In genomic region chr1:51421961-51422360, GRCh38 we compare ENCODE assay signal across 8 cellular contexts.
A peak's percentile ranks its signal among the peaks of the same experiment; 100 is the strongest.
DNase-seq lines count a peak whose midpoint lies in the region; ATAC-seq lines count a peak whose summit lies in the region.

No MANE protein-coding gene starts in this region.

- H3K4ac ChIP-seq in mesenchymal stem cell (ENCODE audit: low read depth in 1 of 2, low read length in 2 of 2): no peak overlapping the region

- ATAC-seq in HG02610 (IDR thresholded peaks at IDR 0.05; ENCODE audit: unreplicated experiment) (peak; percentile 61), HG02678 (IDR thresholded peaks at IDR 0.05; ENCODE audit: unreplicated experiment) (no peak), GM18517 (IDR thresholded peaks at IDR 0.05; ENCODE audit: unreplicated experiment) (no peak)

- H3K79me1 ChIP-seq in mesenchymal stem cell (replicated peaks; ENCODE audit: low read length, poor library complexity, severe bottlenecking): peaks cover 2% of the 10 kb centered on the region

- H2AFZ ChIP-seq in mesenchymal stem cell (ENCODE audit: low read depth, low read length): no peak overlapping the region

- H3K9me3 ChIP-seq in NT2/D1 (ENCODE audit: insufficient read depth, low read length) (no peaks in the 10 kb centered on the region), ectodermal cell (ENCODE audit: control insufficient read depth, low read length) (no peaks in the 10 kb centered on the region), mesenchymal stem cell (ENCODE audit: control insufficient read depth, low read length) (no peaks in the 10 kb centered on the region)

- no peak overlapping the region for H2BK15ac ChIP-seq in mesenchymal stem cell (ENCODE audit: low read depth, poor library complexity, severe bottlenecking)

- no peak overlapping the region for H3K4me2 ChIP-seq in mesenchymal stem cell (ENCODE audit: low read length, poor library complexity, severe bottlenecking)

- H2AK5ac ChIP-seq in mesenchymal stem cell (ENCODE audit: low read length, severe bottlenecking): no peak overlapping the region

- H2BK5ac ChIP-seq in mesenchymal stem cell (ENCODE audit: low read depth, low read length, poor library complexity, severe bottlenecking): no peak overlapping the region

- peaks cover 24% of the 10 kb centered on the region for H3K36me3 ChIP-seq in NT2/D1 (ENCODE audit: insufficient read depth, insufficient read length, low read length)
- no peaks in the 10 kb centered on the region for H3K36me3 ChIP-seq in ectodermal cell (ENCODE audit: control insufficient read depth, insufficient read depth, low read length)
- H3K36me3 ChIP-seq in mesenchymal stem cell (ENCODE audit: control insufficient read depth in 1 of 2, insufficient read depth in 2 of 2, low read depth in 1 of 2, low read length in 2 of 2): peaks cover 0 to 55% of the 10 kb centered on the region in 2 experiments

- no peak overlapping the region for H2BK12ac ChIP-seq in mesenchymal stem cell (ENCODE audit: low read length in 2 of 2)

- H3K27ac ChIP-seq in ectodermal cell (ENCODE audit: insufficient read depth, low read depth, low read length, poor library complexity, severe bottlenecking) (peak overlapping the region; percentile 48), mesenchymal stem cell (ENCODE audit: low read length, poor library complexity, severe bottlenecking) (no peak overlapping the region)

- no peak overlapping the region for H4K91ac ChIP-seq in mesenchymal stem cell (ENCODE audit: low read length)

- in situ Hi-C loops in Caki2 (cut with HindIII; ENCODE audit: low pct_unique_long_range_greater_than_20kb, low sequenced_read_pairs): no loop called here

- H3K9ac ChIP-seq in NT2/D1 (ENCODE audit: insufficient read length, low read depth) (no peak overlapping the region), mesenchymal stem cell (ENCODE audit: low read length) (peak overlapping the region; percentile 70)

- H3K23ac ChIP-seq in mesenchymal stem cell (ENCODE audit: low read length in 2 of 2): no peak overlapping the region

- no peak overlapping the region for H4K8ac ChIP-seq in mesenchymal stem cell (ENCODE audit: low read length)

- H3K4me1 ChIP-seq in NT2/D1 (ENCODE audit: insufficient read depth, insufficient read length) (no peaks in the 10 kb centered on the region), ectodermal cell (ENCODE audit: control insufficient read depth, insufficient read depth, low read length) (no peaks in the 10 kb centered on the region), mesenchymal stem cell (ENCODE audit: control insufficient read depth, insufficient read depth, low read depth, low read length) (no peaks in the 10 kb centered on the region)

- H3K18ac ChIP-seq in mesenchymal stem cell (ENCODE audit: low read depth in 1 of 2, low read length in 2 of 2): no peak overlapping the region

- no peak overlapping the region for H2BK120ac ChIP-seq in mesenchymal stem cell (ENCODE audit: low read depth, low read length)

- H3K27me3 ChIP-seq in NT2/D1 (ENCODE audit: insufficient read depth, insufficient read length) (no peaks in the 10 kb centered on the region), ectodermal cell (ENCODE audit: control insufficient read depth, insufficient read depth, low read length, poor library complexity, severe bottlenecking) (no peaks in the 10 kb centered on the region), mesenchymal stem cell (ENCODE audit: control insufficient read depth in 1 of 2, insufficient read depth in 1 of 2, low read length in 2 of 2) (no peaks in the 10 kb centered on the region)

- no peak overlapping the region for H3K4me3 ChIP-seq in NT2/D1 (ENCODE audit: insufficient read length, low read depth)
- peak overlapping the region; percentile 37 for H3K4me3 ChIP-seq in ectodermal cell (ENCODE audit: insufficient read depth, low read depth, low read length)
- H3K4me3 ChIP-seq in mesenchymal stem cell (ENCODE audit: insufficient read depth in 1 of 2, low read depth in 1 of 2, low read length in 2 of 2): no peak overlapping the region

- DNase-seq in Caki2 (ENCODE audit: low read depth): peak; percentile 57
- peak; percentile 22 for DNase-seq in NT2/D1 (ENCODE audit: low read depth, low spot score)
- DNase-seq in mesenchymal stem cell: peak; percentile 82
- no peak for DNase-seq in T1000 (lab: John Stamatoyannopoulos, UW)

- no peak overlapping the region for H3K14ac ChIP-seq in mesenchymal stem cell (ENCODE audit: low read length in 2 of 2)
